ENCODE assay signal across 8 cellular contexts in the genomic region with DNA sequence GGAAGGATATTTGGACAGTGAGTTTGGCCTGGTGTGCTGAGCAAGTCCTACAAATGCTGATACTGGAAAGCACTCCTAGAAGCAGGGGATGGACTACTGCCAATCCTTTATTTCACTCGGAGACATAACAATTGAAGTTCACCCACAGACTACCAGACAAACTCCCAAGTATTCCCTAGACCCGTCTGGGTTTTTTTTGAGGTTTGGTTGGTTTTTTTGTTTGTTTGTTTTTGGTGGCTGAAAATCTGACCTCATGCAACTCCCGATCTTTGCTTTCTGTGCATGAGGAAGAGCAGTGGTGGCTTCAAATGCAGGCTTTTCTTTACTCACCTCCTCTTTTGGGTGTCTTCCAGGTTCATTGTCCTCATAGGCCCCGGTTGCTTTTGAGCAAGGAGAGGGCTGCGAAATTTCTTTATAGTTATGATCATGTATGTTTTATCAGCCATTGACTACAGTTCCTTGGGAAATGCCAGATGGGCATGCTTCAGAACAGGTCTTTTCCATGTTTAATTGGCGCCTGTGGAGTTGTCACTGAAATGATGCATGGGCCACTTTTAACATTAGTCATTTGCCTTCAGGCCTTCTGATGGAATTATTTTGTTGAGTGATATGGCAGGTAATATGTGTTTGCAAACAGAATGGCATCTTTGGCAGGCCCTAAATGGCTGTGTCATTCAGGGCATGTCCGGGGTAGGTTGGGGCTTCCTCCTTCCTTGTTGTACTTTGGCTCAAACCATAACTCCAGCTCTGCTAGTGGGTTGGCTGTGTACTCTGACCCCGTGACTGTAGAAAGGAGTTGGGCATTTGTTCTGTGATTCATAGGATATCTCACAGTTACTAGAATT. TPM values are rescaled to one million over a fixed set of nuclear protein-coding genes. Genes with fewer than 3 reads are reported as not detected.
DNase-seq lines count a peak whose midpoint lies in the region; ATAC-seq and TF ChIP-seq lines count a peak whose summit lies in the region.

No MANE protein-coding gene starts in this region.

- no peaks in the 10 kb centered on the region for H3K27me3 ChIP-seq in DOHH2 (ENCODE audit: control insufficient read depth, low read length)

- no peak for DNase-seq in activated T-helper 1 cell treated with anti-CD3 and anti-CD28 coated beads, Interleukin-12 subunit alpha, Interleukin-12 subunit beta, Interleukin-2, Interleukin-4 antibody, amounts not matched to agents 30 ng/mL and 10 ng/mL and 1 ng/mL, durations not matched to agents 14 hours and 24 hours and 36 hours (ENCODE audit: low spot score)
- DNase-seq in mucosa of descending colon (peak; percentile 59 to 85 (median 64)), epidermal melanocyte (ENCODE audit: insufficient read length, low spot score) (no peak), GOT3 (lab: John Stamatoyannopoulos, UW) (no peak), NCI-H2227 (lab: John Stamatoyannopoulos, UW; ENCODE audit: unreplicated experiment) (no peak)

- intact Hi-C loops in activated T-helper 1 cell treated with anti-CD3 and anti-CD28 coated beads, Interleukin-12 subunit alpha, Interleukin-12 subunit beta, Interleukin-2, Interleukin-4 antibody, amounts not matched to agents 30 ng/mL and 10 ng/mL and 1 ng/mL, durations not matched to agents 14 hours and 24 hours and 36 hours (cut with micrococcal nuclease), result no loop called here
- intact Hi-C loops in mucosa of descending colon (cut with DNase I, micrococcal nuclease), result no loop called here

- peak; percentile 22 for ATAC-seq in HG03432 (IDR thresholded peaks at IDR 0.05; ENCODE audit: unreplicated experiment)
- ATAC-seq in mucosa of descending colon, result peak; percentile 87
- no peak for ATAC-seq in GM19395 (IDR thresholded peaks at IDR 0.05; ENCODE audit: unreplicated experiment)

- no peaks in the 10 kb centered on the region for H3F3A ChIP-seq in DOHH2 (ENCODE audit: control insufficient read depth, insufficient read depth)

- H3K79me2 ChIP-seq in DOHH2 (ENCODE audit: control insufficient read depth, low read length), result no peaks in the 10 kb centered on the region

- H3K27ac ChIP-seq in DOHH2 (ENCODE audit: low read depth, low read length), result no peak overlapping the region

- H3K36me3 Mint-ChIP-seq in activated T-helper 1 cell treated with anti-CD3 and anti-CD28 coated beads, Interleukin-12 subunit alpha, Interleukin-12 subunit beta, Interleukin-2, Interleukin-4 antibody, amounts not matched to agents 30 ng/mL and 10 ng/mL and 1 ng/mL, durations not matched to agents 14 hours and 24 hours and 36 hours (ENCODE audit: low read depth), result peaks cover 18% of the 10 kb centered on the region

- peaks cover 33% of the 10 kb centered on the region for H3K4me1 ChIP-seq in DOHH2 (ENCODE audit: control insufficient read depth, low read length)
- H3K4me1 ChIP-seq in mucosa of descending colon (ENCODE audit: low read depth), result peaks cover 20% of the 10 kb centered on the region

- H3K9me2 ChIP-seq in DOHH2 (replicated peaks; ENCODE audit: control insufficient read depth, low read length), result no peaks in the 10 kb centered on the region

- H3K9me3 ChIP-seq in DOHH2 (ENCODE audit: control insufficient read depth, insufficient read depth, low read length) (no peaks in the 10 kb centered on the region), mucosa of descending colon (no peaks in the 10 kb centered on the region)

- H3K4me3 Mint-ChIP-seq in activated T-helper 1 cell treated with anti-CD3 and anti-CD28 coated beads, Interleukin-12 subunit alpha, Interleukin-12 subunit beta, Interleukin-2, Interleukin-4 antibody, amounts not matched to agents 30 ng/mL and 10 ng/mL and 1 ng/mL, durations not matched to agents 14 hours and 24 hours and 36 hours, result peak overlapping the region; percentile 89

- no peaks in the 10 kb centered on the region for H4K20me1 ChIP-seq in DOHH2 (ENCODE audit: control insufficient read depth, insufficient read depth, low read depth, low read length)

- peak overlapping the region; percentile 85 for H3K4me3 ChIP-seq in DOHH2 (ENCODE audit: low read length)
- H3K4me3 ChIP-seq in mucosa of descending colon, result no peak overlapping the region

- peaks cover 83% of the 10 kb centered on the region for H3K4me1 Mint-ChIP-seq in activated T-helper 1 cell treated with anti-CD3 and anti-CD28 coated beads, Interleukin-12 subunit alpha, Interleukin-12 subunit beta, Interleukin-2, Interleukin-4 antibody, amounts not matched to agents 30 ng/mL and 10 ng/mL and 1 ng/mL, durations not matched to agents 14 hours and 24 hours and 36 hours (ENCODE audit: low read depth)

- H3K9me3 Mint-ChIP-seq in activated T-helper 1 cell treated with anti-CD3 and anti-CD28 coated beads, Interleukin-12 subunit alpha, Interleukin-12 subunit beta, Interleukin-2, Interleukin-4 antibody, amounts not matched to agents 30 ng/mL and 10 ng/mL and 1 ng/mL, durations not matched to agents 14 hours and 24 hours and 36 hours, result no peaks in the 10 kb centered on the region

- peak overlapping the region; percentile 99 for H3K27ac Mint-ChIP-seq in activated T-helper 1 cell treated with anti-CD3 and anti-CD28 coated beads, Interleukin-12 subunit alpha, Interleukin-12 subunit beta, Interleukin-2, Interleukin-4 antibody, amounts not matched to agents 30 ng/mL and 10 ng/mL and 1 ng/mL, durations not matched to agents 14 hours and 24 hours and 36 hours

- H3K4me2 ChIP-seq in DOHH2 (ENCODE audit: low read length), result peak overlapping the region; percentile 82

- TF ChIP-seq CTCF in DOHH2 (IDR thresholded peaks at IDR 0.05; ENCODE audit: low read depth, low read length, poor library complexity, severe bottlenecking) (no peak), mucosa of descending colon (IDR thresholded peaks at IDR 0.05) (no peak)

- H3K27me3 Mint-ChIP-seq in activated T-helper 1 cell treated with anti-CD3 and anti-CD28 coated beads, Interleukin-12 subunit alpha, Interleukin-12 subunit beta, Interleukin-2, Interleukin-4 antibody, amounts not matched to agents 30 ng/mL and 10 ng/mL and 1 ng/mL, durations not matched to agents 14 hours and 24 hours and 36 hours (ENCODE audit: insufficient read depth), result no peaks in the 10 kb centered on the region

- H3K36me3 ChIP-seq in DOHH2 (ENCODE audit: control insufficient read depth, low read length), result no peaks in the 10 kb centered on the region
- H3K36me3 ChIP-seq in mucosa of descending colon (ENCODE audit: low read depth), result no peaks in the 10 kb centered on the region

RNA-seq across cellular contexts. Expression of a gene that starts 1.9 kb away (rescaled TPM):
- 8.1 and 8.9 TPM in 2 replicates for total RNA-seq in activated T-helper 1 cell treated with anti-CD3 and anti-CD28 coated beads, Interleukin-12 subunit alpha, Interleukin-12 subunit beta, Interleukin-2, Interleukin-4 antibody, amounts not matched to agents 30 ng/mL and 10 ng/mL and 1 ng/mL, durations not matched to agents 14 hours and 24 hours and 36 hours
- total RNA-seq in mucosa of descending colon, result 1 to 10 TPM; 2.5 to 9.8 (median 4.6) TPM

Comparison
In these comparisons a context has a peak if more than half of its experiments do, and no peak if none do; other contexts are left out.
1. DNase-seq: peak in mucosa of descending colon (3 of 3); none in activated T-helper 1 cell treated with anti-CD3 and anti-CD28 coated beads, Interleukin-12 subunit alpha, Interleukin-12 subunit beta, Interleukin-2, Interleukin-4 antibody, amounts not matched to agents 30 ng/mL and 10 ng/mL and 1 ng/mL, durations not matched to agents 14 hours and 24 hours and 36 hours (single experiment), epidermal melanocyte (single experiment), GOT3 (single experiment) and NCI-H2227 (single experiment).